ENCODE assay signal across 1 cellular context in the genomic region with DNA sequence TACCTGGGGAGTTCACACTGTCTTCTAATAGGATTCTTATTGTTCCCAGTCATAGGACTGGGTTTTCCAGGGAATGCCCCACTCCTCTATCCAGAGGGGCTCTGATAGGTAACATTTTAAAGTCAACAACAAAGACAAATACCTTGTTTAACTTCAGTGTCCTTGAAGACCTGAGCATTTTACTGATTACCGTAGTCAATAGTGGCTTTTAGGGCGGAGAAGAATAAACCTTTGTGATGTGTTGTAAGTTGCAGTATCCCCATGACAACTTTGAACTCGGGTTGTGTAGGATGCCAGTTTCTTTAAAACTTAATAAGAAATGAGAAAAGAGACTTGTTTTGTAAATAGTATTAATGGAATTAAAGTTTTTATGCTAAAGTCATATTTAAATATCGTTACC.
TF ChIP-seq lines count a peak whose summit lies in the region.

No MANE protein-coding gene starts in this region.

TF ChIP-seq in HepG2, 621 proteins besides CTCF, POLR2A, EP300 and RAD21 (continued from another document and continues in another):
- TF ChIP-seq, protein P1, sequence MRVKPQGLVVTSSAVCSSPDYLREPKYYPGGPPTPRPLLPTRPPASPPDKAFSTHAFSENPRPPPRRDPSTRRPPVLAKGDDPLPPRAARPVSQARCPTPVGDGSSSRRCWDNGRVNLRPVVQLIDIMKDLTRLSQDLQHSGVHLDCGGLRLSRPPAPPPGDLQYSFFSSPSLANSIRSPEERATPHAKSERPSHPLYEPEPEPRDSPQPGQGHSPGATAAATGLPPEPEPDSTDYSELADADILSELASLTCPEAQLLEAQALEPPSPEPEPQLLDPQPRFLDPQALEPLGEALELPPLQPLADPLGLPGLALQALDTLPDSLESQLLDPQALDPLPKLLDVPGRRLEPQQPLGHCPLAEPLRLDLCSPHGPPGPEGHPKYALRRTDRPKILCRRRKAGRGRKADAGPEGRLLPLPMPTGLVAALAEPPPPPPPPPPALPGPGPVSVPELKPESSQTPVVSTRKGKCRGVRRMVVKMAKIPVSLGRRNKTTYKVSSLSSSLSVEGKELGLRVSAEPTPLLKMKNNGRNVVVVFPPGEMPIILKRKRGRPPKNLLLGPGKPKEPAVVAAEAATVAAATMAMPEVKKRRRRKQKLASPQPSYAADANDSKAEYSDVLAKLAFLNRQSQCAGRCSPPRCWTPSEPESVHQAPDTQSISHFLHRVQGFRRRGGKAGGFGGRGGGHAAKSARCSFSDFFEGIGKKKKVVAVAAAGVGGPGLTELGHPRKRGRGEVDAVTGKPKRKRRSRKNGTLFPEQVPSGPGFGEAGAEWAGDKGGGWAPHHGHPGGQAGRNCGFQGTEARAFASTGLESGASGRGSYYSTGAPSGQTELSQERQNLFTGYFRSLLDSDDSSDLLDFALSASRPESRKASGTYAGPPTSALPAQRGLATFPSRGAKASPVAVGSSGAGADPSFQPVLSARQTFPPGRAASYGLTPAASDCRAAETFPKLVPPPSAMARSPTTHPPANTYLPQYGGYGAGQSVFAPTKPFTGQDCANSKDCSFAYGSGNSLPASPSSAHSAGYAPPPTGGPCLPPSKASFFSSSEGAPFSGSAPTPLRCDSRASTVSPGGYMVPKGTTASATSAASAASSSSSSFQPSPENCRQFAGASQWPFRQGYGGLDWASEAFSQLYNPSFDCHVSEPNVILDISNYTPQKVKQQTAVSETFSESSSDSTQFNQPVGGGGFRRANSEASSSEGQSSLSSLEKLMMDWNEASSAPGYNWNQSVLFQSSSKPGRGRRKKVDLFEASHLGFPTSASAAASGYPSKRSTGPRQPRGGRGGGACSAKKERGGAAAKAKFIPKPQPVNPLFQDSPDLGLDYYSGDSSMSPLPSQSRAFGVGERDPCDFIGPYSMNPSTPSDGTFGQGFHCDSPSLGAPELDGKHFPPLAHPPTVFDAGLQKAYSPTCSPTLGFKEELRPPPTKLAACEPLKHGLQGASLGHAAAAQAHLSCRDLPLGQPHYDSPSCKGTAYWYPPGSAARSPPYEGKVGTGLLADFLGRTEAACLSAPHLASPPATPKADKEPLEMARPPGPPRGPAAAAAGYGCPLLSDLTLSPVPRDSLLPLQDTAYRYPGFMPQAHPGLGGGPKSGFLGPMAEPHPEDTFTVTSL (CRISPR knock-in tag; IDR thresholded peaks at IDR 0.05; ENCODE audit: borderline replicate concordance) = peak; percentile 87
- TF ChIP-seq HDAC2 (CRISPR knock-in tag; IDR thresholded peaks at IDR 0.05) (peak; percentile 83), MIER2 (CRISPR knock-in tag; IDR thresholded peaks at IDR 0.05) (0 out of 2 replicates have a peak, but pooled peaks have one; percentile 17), SOX5 (CRISPR knock-in tag; IDR thresholded peaks at IDR 0.05; ENCODE audit: borderline replicate concordance) (peak; percentile 92), KMT2B (CRISPR knock-in tag; IDR thresholded peaks at IDR 0.05) (0 out of 2 replicates have a peak, but pooled peaks have one; percentile 25), STAG1 (CRISPR knock-in tag; IDR thresholded peaks at IDR 0.05) (0 out of 2 replicates have a peak, but pooled peaks have one; percentile 8), HCFC1 (IDR thresholded peaks at IDR 0.05; ENCODE audit: low read depth, low read length) (no peak), ISL2 (CRISPR knock-in tag; IDR thresholded peaks at IDR 0.05) (peak; percentile 91), NFYC (CRISPR knock-in tag; IDR thresholded peaks at IDR 0.05) (no peak), MIXL1 (CRISPR knock-in tag; IDR thresholded peaks at IDR 0.05) (peak; percentile 56; the same call in 1 of the 2 replicates), MTF1 (CRISPR knock-in tag; IDR thresholded peaks at IDR 0.05) (no peak), CCAR2 (optimal IDR thresholded peaks at IDR 0.05; ENCODE audit: low read depth, low read length) (no peak), FOXK1 (CRISPR knock-in tag; IDR thresholded peaks at IDR 0.05; ENCODE audit: borderline replicate concordance, low read depth) (0 out of 2 replicates have a peak, but pooled peaks have one; percentile 12), ZBTB7B (CRISPR knock-in tag; IDR thresholded peaks at IDR 0.05) (peak; percentile 52; the same call in 1 of the 2 replicates), BCL6 (CRISPR knock-in tag; IDR thresholded peaks at IDR 0.05) (peak; percentile 98), SAP130 (CRISPR knock-in tag; IDR thresholded peaks at IDR 0.05; ENCODE audit: low read depth) (peak; percentile 35; the same call in 1 of the 2 replicates), IRX3 (CRISPR knock-in tag; IDR thresholded peaks at IDR 0.05; ENCODE audit: borderline replicate concordance, low read depth) (no peak), ZNF20 (CRISPR knock-in tag; IDR thresholded peaks at IDR 0.05) (no peak), TCF7 (IDR thresholded peaks at IDR 0.05; ENCODE audit: low read depth) (peak; percentile 55; the same call in 1 of the 2 replicates), TEAD3 (CRISPR knock-in tag; optimal IDR thresholded peaks at IDR 0.05; ENCODE audit: borderline replicate concordance) (peak; percentile 29), ZSCAN29 (CRISPR knock-in tag; conservative IDR thresholded peaks at IDR 0.05) (0 out of 2 replicates have a peak, but pooled peaks have one; percentile 25), KDM6A (CRISPR knock-in tag; IDR thresholded peaks at IDR 0.05; ENCODE audit: low read depth) (no peak), DPF2 (CRISPR knock-in tag; IDR thresholded peaks at IDR 0.05; ENCODE audit: borderline replicate concordance, low read depth) (peak; percentile 90), PHF21A (CRISPR knock-in tag; IDR thresholded peaks at IDR 0.05) (0 out of 2 replicates have a peak, but pooled peaks have one; percentile 43), SP5 (CRISPR knock-in tag; IDR thresholded peaks at IDR 0.05; ENCODE audit: borderline replicate concordance, low read depth) (peak; percentile 98), NCOA2 (CRISPR knock-in tag; IDR thresholded peaks at IDR 0.05) (peak; percentile 90), RFX3 (CRISPR knock-in tag; IDR thresholded peaks at IDR 0.05) (peak; percentile 60), ZKSCAN1 (IDR thresholded peaks at IDR 0.05; ENCODE audit: low read length) (no peak), MED1 (CRISPR knock-in tag; IDR thresholded peaks at IDR 0.05) (peak; percentile 71; the same call in 1 of the 2 replicates), BRD4 (CRISPR knock-in tag; IDR thresholded peaks at IDR 0.05) (no peak), PHB2 (IDR thresholded peaks at IDR 0.05; ENCODE audit: partially characterized antibody) (no peak), FOXA1 (IDR thresholded peaks at IDR 0.05) (peak; percentile 78), FOXA1 (CRISPR knock-in tag; IDR thresholded peaks at IDR 0.05) (peak; percentile 96)
- TF ChIP-seq, protein P2, sequence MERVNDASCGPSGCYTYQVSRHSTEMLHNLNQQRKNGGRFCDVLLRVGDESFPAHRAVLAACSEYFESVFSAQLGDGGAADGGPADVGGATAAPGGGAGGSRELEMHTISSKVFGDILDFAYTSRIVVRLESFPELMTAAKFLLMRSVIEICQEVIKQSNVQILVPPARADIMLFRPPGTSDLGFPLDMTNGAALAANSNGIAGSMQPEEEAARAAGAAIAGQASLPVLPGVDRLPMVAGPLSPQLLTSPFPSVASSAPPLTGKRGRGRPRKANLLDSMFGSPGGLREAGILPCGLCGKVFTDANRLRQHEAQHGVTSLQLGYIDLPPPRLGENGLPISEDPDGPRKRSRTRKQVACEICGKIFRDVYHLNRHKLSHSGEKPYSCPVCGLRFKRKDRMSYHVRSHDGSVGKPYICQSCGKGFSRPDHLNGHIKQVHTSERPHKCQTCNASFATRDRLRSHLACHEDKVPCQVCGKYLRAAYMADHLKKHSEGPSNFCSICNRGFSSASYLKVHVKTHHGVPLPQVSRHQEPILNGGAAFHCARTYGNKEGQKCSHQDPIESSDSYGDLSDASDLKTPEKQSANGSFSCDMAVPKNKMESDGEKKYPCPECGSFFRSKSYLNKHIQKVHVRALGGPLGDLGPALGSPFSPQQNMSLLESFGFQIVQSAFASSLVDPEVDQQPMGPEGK (CRISPR knock-in tag; IDR thresholded peaks at IDR 0.05) = peak; percentile 82
- TF ChIP-seq, protein P3, sequence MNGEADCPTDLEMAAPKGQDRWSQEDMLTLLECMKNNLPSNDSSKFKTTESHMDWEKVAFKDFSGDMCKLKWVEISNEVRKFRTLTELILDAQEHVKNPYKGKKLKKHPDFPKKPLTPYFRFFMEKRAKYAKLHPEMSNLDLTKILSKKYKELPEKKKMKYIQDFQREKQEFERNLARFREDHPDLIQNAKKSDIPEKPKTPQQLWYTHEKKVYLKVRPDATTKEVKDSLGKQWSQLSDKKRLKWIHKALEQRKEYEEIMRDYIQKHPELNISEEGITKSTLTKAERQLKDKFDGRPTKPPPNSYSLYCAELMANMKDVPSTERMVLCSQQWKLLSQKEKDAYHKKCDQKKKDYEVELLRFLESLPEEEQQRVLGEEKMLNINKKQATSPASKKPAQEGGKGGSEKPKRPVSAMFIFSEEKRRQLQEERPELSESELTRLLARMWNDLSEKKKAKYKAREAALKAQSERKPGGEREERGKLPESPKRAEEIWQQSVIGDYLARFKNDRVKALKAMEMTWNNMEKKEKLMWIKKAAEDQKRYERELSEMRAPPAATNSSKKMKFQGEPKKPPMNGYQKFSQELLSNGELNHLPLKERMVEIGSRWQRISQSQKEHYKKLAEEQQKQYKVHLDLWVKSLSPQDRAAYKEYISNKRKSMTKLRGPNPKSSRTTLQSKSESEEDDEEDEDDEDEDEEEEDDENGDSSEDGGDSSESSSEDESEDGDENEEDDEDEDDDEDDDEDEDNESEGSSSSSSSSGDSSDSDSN (CRISPR knock-in tag; IDR thresholded peaks at IDR 0.05) = no peak
- TF ChIP-seq, protein P4, sequence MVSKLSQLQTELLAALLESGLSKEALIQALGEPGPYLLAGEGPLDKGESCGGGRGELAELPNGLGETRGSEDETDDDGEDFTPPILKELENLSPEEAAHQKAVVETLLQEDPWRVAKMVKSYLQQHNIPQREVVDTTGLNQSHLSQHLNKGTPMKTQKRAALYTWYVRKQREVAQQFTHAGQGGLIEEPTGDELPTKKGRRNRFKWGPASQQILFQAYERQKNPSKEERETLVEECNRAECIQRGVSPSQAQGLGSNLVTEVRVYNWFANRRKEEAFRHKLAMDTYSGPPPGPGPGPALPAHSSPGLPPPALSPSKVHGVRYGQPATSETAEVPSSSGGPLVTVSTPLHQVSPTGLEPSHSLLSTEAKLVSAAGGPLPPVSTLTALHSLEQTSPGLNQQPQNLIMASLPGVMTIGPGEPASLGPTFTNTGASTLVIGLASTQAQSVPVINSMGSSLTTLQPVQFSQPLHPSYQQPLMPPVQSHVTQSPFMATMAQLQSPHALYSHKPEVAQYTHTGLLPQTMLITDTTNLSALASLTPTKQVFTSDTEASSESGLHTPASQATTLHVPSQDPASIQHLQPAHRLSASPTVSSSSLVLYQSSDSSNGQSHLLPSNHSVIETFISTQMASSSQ (IDR thresholded peaks at IDR 0.05; ENCODE audit: low read depth) = peak; percentile 37; the same call in 1 of the 2 replicates
- TF ChIP-seq, protein P4 (CRISPR knock-in tag; IDR thresholded peaks at IDR 0.05; ENCODE audit: borderline replicate concordance) = peak; percentile 43; the same call in 1 of the 2 replicates
